Comparison of ENCODE assay signal across 2 cellular contexts in the genomic region with DNA sequence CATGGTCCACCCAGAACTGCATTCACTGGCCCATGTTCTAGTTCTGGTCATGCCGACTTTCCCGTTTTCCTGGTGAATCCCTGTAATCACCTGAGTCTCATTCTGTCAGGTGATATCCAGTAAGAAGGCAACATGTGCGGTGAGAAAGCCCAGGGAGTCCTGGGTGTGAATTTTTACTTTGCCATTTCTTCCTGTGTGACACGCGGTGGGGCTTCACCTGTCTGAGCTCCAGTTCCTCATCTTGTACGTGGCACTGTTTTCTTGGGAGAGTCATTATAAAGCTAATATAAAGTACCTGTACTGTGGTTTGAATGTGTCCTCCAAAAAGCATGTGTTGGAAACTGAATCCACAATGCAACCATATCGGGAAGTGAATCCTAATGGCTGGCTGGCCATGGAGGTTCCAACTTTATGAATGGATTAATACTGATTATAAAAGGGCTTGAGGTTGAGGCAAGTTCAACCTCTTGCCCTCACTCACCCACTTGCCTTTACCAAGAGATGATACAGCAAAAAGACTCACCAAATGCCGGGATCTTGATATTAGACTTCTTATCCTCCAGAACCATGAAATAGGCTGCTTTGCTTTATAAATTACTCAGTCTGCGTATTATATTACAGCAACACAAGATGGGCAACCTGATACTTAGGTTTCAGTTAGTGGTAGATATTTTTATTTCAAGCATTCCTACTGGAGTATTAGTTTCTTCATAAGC.
TF ChIP-seq lines count a peak whose summit lies in the region.

No MANE protein-coding gene starts in this region.

TF ChIP-seq in K562, 482 proteins besides CTCF, POLR2A, EP300 and RAD21:
- TF ChIP-seq, protein P1, sequence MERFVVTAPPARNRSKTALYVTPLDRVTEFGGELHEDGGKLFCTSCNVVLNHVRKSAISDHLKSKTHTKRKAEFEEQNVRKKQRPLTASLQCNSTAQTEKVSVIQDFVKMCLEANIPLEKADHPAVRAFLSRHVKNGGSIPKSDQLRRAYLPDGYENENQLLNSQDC (CRISPR knock-in tag; IDR thresholded peaks at IDR 0.05): no peak
- TF ChIP-seq ETV1 (tag; conservative IDR thresholded peaks at IDR 0.05; ENCODE audit: low read depth) (no peak), ZEB2 (IDR thresholded peaks at IDR 0.05) (no peak), MAFG (tag; conservative IDR thresholded peaks at IDR 0.05) (peak; percentile 32; the same call in 1 of the 2 replicates), POLR2AphosphoS2 (IDR thresholded peaks at IDR 0.05; ENCODE audit: low read length) (peak; percentile 69; the same call in 1 of the 2 replicates), NFE2 (IDR thresholded peaks at IDR 0.05; ENCODE audit: low read depth) (peak; percentile 58), MAFF (IDR thresholded peaks at IDR 0.05; ENCODE audit: low read length) (0 out of 2 replicates have a peak, but pooled peaks have one; percentile 33), LCOR (CRISPR knock-in tag; IDR thresholded peaks at IDR 0.05) (no peak), PHB (CRISPR knock-in tag; IDR thresholded peaks at IDR 0.05) (no peak)
- TF ChIP-seq, protein P2, sequence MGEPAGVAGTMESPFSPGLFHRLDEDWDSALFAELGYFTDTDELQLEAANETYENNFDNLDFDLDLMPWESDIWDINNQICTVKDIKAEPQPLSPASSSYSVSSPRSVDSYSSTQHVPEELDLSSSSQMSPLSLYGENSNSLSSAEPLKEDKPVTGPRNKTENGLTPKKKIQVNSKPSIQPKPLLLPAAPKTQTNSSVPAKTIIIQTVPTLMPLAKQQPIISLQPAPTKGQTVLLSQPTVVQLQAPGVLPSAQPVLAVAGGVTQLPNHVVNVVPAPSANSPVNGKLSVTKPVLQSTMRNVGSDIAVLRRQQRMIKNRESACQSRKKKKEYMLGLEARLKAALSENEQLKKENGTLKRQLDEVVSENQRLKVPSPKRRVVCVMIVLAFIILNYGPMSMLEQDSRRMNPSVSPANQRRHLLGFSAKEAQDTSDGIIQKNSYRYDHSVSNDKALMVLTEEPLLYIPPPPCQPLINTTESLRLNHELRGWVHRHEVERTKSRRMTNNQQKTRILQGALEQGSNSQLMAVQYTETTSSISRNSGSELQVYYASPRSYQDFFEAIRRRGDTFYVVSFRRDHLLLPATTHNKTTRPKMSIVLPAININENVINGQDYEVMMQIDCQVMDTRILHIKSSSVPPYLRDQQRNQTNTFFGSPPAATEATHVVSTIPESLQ (CRISPR knock-in tag; IDR thresholded peaks at IDR 0.05): no peak

TF ChIP-seq in GM23338, 12 proteins besides CTCF, POLR2A, EP300 and RAD21:
- TF ChIP-seq NANOG (IDR thresholded peaks at IDR 0.05; ENCODE audit: borderline replicate concordance): no peak
- no peak for TF ChIP-seq STAT1 (IDR thresholded peaks at IDR 0.05; ENCODE audit: unreplicated experiment)
- TF ChIP-seq EZH2 (IDR thresholded peaks at IDR 0.05; ENCODE audit: low read depth, unreplicated experiment): no peak
- no peak for TF ChIP-seq POLR2AphosphoS5 (IDR thresholded peaks at IDR 0.05; ENCODE audit: low read depth)
- TF ChIP-seq ZNF114 (CRISPR knock-in tag; IDR thresholded peaks at IDR 0.05): no peak
- TF ChIP-seq ZNF331 (CRISPR knock-in tag; IDR thresholded peaks at IDR 0.05; ENCODE audit: low read depth): no peak
- TF ChIP-seq, protein P3, sequence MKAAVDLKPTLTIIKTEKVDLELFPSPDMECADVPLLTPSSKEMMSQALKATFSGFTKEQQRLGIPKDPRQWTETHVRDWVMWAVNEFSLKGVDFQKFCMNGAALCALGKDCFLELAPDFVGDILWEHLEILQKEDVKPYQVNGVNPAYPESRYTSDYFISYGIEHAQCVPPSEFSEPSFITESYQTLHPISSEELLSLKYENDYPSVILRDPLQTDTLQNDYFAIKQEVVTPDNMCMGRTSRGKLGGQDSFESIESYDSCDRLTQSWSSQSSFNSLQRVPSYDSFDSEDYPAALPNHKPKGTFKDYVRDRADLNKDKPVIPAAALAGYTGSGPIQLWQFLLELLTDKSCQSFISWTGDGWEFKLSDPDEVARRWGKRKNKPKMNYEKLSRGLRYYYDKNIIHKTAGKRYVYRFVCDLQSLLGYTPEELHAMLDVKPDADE (IDR thresholded peaks at IDR 0.05): no peak
- TF ChIP-seq, protein P4, sequence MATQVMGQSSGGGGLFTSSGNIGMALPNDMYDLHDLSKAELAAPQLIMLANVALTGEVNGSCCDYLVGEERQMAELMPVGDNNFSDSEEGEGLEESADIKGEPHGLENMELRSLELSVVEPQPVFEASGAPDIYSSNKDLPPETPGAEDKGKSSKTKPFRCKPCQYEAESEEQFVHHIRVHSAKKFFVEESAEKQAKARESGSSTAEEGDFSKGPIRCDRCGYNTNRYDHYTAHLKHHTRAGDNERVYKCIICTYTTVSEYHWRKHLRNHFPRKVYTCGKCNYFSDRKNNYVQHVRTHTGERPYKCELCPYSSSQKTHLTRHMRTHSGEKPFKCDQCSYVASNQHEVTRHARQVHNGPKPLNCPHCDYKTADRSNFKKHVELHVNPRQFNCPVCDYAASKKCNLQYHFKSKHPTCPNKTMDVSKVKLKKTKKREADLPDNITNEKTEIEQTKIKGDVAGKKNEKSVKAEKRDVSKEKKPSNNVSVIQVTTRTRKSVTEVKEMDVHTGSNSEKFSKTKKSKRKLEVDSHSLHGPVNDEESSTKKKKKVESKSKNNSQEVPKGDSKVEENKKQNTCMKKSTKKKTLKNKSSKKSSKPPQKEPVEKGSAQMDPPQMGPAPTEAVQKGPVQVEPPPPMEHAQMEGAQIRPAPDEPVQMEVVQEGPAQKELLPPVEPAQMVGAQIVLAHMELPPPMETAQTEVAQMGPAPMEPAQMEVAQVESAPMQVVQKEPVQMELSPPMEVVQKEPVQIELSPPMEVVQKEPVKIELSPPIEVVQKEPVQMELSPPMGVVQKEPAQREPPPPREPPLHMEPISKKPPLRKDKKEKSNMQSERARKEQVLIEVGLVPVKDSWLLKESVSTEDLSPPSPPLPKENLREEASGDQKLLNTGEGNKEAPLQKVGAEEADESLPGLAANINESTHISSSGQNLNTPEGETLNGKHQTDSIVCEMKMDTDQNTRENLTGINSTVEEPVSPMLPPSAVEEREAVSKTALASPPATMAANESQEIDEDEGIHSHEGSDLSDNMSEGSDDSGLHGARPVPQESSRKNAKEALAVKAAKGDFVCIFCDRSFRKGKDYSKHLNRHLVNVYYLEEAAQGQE (IDR thresholded peaks at IDR 0.05; ENCODE audit: unreplicated experiment): no peak
- no peak for TF ChIP-seq JUNB (IDR thresholded peaks at IDR 0.05; ENCODE audit: unreplicated experiment)
- TF ChIP-seq, protein P5, sequence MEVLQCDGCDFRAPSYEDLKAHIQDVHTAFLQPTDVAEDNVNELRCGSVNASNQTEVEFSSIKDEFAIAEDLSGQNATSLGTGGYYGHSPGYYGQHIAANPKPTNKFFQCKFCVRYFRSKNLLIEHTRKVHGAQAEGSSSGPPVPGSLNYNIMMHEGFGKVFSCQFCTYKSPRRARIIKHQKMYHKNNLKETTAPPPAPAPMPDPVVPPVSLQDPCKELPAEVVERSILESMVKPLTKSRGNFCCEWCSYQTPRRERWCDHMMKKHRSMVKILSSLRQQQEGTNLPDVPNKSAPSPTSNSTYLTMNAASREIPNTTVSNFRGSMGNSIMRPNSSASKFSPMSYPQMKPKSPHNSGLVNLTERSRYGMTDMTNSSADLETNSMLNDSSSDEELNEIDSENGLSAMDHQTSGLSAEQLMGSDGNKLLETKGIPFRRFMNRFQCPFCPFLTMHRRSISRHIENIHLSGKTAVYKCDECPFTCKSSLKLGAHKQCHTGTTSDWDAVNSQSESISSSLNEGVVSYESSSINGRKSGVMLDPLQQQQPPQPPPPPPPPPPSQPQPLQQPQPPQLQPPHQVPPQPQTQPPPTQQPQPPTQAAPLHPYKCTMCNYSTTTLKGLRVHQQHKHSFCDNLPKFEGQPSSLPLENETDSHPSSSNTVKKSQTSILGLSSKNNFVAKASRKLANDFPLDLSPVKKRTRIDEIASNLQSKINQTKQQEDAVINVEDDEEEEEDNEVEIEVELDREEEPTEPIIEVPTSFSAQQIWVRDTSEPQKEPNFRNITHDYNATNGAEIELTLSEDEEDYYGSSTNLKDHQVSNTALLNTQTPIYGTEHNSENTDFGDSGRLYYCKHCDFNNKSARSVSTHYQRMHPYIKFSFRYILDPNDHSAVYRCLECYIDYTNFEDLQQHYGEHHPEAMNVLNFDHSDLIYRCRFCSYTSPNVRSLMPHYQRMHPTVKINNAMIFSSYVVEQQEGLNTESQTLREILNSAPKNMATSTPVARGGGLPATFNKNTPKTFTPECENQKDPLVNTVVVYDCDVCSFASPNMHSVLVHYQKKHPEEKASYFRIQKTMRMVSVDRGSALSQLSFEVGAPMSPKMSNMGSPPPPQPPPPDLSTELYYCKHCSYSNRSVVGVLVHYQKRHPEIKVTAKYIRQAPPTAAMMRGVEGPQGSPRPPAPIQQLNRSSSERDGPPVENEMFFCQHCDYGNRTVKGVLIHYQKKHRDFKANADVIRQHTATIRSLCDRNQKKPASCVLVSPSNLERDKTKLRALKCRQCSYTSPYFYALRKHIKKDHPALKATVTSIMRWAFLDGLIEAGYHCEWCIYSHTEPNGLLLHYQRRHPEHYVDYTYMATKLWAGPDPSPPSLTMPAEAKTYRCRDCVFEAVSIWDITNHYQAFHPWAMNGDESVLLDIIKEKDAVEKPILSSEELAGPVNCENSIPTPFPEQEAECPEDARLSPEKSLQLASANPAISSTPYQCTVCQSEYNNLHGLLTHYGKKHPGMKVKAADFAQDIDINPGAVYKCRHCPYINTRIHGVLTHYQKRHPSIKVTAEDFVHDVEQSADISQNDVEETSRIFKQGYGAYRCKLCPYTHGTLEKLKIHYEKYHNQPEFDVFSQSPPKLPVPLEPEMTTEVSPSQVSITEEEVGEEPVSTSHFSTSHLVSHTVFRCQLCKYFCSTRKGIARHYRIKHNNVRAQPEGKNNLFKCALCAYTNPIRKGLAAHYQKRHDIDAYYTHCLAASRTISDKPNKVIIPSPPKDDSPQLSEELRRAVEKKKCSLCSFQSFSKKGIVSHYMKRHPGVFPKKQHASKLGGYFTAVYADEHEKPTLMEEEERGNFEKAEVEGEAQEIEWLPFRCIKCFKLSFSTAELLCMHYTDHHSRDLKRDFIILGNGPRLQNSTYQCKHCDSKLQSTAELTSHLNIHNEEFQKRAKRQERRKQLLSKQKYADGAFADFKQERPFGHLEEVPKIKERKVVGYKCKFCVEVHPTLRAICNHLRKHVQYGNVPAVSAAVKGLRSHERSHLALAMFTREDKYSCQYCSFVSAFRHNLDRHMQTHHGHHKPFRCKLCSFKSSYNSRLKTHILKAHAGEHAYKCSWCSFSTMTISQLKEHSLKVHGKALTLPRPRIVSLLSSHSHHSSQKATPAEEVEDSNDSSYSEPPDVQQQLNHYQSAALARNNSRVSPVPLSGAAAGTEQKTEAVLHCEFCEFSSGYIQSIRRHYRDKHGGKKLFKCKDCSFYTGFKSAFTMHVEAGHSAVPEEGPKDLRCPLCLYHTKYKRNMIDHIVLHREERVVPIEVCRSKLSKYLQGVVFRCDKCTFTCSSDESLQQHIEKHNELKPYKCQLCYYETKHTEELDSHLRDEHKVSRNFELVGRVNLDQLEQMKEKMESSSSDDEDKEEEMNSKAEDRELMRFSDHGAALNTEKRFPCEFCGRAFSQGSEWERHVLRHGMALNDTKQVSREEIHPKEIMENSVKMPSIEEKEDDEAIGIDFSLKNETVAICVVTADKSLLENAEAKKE (CRISPR knock-in tag; IDR thresholded peaks at IDR 0.05): no peak
- TF ChIP-seq EZH2phosphoT487 (IDR thresholded peaks at IDR 0.05; ENCODE audit: unreplicated experiment): no peak
